ENCODE assay signal across 8 cellular contexts in genomic region chr11:68312117-68312779, GRCh38. TPM values are rescaled to one million over a fixed set of nuclear protein-coding genes. Genes with fewer than 3 reads are reported as not detected.
DNase-seq lines count a peak whose midpoint lies in the region; ATAC-seq and TF ChIP-seq lines count a peak whose summit lies in the region.

Gene LRP5, plus strand, starts transcription at chr11:68312591. Its CDS starts 124 bp downstream, at chr11:68312715.

- H2AFZ ChIP-seq in HCT116 (ENCODE audit: low read depth, low read length, poor library complexity, severe bottlenecking): no peak within 1 kb of the TSS

- H3K4me1 ChIP-seq in HCT116 (ENCODE audit: control insufficient read depth in 1 of 2, insufficient read depth in 2 of 2, low read length in 2 of 2): peaks cover 33 to 60% of the 10 kb centered on the region in 2 experiments

- CTCF ChIA-PET in HCT116 (lab: Charles Lee): no interaction called here
- CTCF ChIA-PET in activated CD4-positive, alpha-beta memory T cell treated with anti-CD3 and anti-CD28 coated beads, Interleukin-2, amount 10 ng/mL, durations not matched to agents 7 days and 5 days (lab: Charles Lee): no interaction called here

- H3K4me2 ChIP-seq in HCT116 (ENCODE audit: low read length): peak within 1 kb of the TSS; percentile 86

- intact Hi-C loops in HCT116 (cut with micrococcal nuclease): loop anchor here (10.0 kb wide), 1 partner anchor 73 kb away; no protein-coding TSS in a partner anchor

- peak within 1 kb of the TSS; percentile 69 to 95 for H3K4me3 ChIP-seq in HCT116 (replicated peaks in 1 of 2; ENCODE audit: low read depth in 1 of 2, low read length in 2 of 2)

- no peak for TF ChIP-seq RAD21 in HCT116 (IDR thresholded peaks at IDR 0.05; ENCODE audit: low read depth)

- H3K79me2 ChIP-seq in HCT116 (ENCODE audit: insufficient read depth, low read length): peaks cover 43% of the 10 kb centered on the region

- peaks cover 34% of the 10 kb centered on the region for H3K4me1 Mint-ChIP-seq in activated CD4-positive, alpha-beta memory T cell treated with anti-CD3 and anti-CD28 coated beads, Interleukin-2, amount 10 ng/mL, durations not matched to agents 7 days and 5 days

- no peaks in the 10 kb centered on the region for H3K9me3 ChIP-seq in HCT116 (ENCODE audit: control insufficient read depth in 1 of 2, insufficient read depth in 1 of 2, low read depth in 1 of 2, low read length in 2 of 2)

- peaks cover 35% of the 10 kb centered on the region for H3K27me3 Mint-ChIP-seq in activated CD4-positive, alpha-beta memory T cell treated with anti-CD3 and anti-CD28 coated beads, Interleukin-2, amount 10 ng/mL, durations not matched to agents 7 days and 5 days

- H3K36me3 Mint-ChIP-seq in activated CD4-positive, alpha-beta memory T cell treated with anti-CD3 and anti-CD28 coated beads, Interleukin-2, amount 10 ng/mL, durations not matched to agents 7 days and 5 days (ENCODE audit: low read depth): no peaks in the 10 kb centered on the region

- H4K20me1 ChIP-seq in HCT116 (ENCODE audit: insufficient read depth): no peaks in the 10 kb centered on the region

- H3K36me3 ChIP-seq in HCT116 (ENCODE audit: control insufficient read depth in 1 of 2, insufficient read depth in 2 of 2, low read length in 2 of 2): no peaks in the 10 kb centered on the region

- RAD21 ChIA-PET in HCT116 (lab: Charles Lee; ENCODE audit: low non-redundant PET in 1 of 2, low total read pairs in 2 of 2, uncharacterized antibody in 2 of 2, unreplicated experiment in 2 of 2): no interaction called here

- H3K27me3 ChIP-seq in HCT116 (ENCODE audit: insufficient read depth, low read length): no peaks in the 10 kb centered on the region

- no peak within 1 kb of the TSS for H3K27ac Mint-ChIP-seq in activated CD4-positive, alpha-beta memory T cell treated with anti-CD3 and anti-CD28 coated beads, Interleukin-2, amount 10 ng/mL, durations not matched to agents 7 days and 5 days

- BruUV-seq in HCT116 (replicated peaks; lab: Mats Ljungman, UMichigan): no TSS peak

- peak within 1 kb of the TSS; percentile 79 for H3K4me3 Mint-ChIP-seq in activated CD4-positive, alpha-beta memory T cell treated with anti-CD3 and anti-CD28 coated beads, Interleukin-2, amount 10 ng/mL, durations not matched to agents 7 days and 5 days

- H3K9ac ChIP-seq in HCT116 (ENCODE audit: low read length): peak within 1 kb of the TSS; percentile 92

- TF ChIP-seq CTCF in HCT116 (IDR thresholded peaks at IDR 0.05 in 2 of 3, conservative IDR thresholded peaks at IDR 0.05 in 1 of 3; ENCODE audit: borderline replicate concordance in 1 of 3, insufficient read depth in 1 of 3, low read depth in 2 of 3, low read length in 2 of 3) (no peak), omental fat pad (IDR thresholded peaks at IDR 0.05) (no peak)

- no peaks in the 10 kb centered on the region for H3K9me2 ChIP-seq in HCT116 (ENCODE audit: insufficient read depth)

- TF ChIP-seq POLR2A in HCT116 (IDR thresholded peaks at IDR 0.05; ENCODE audit: borderline replicate concordance, extremely low read depth, insufficient read depth, insufficient read length): no peak

- peak; percentile 25 for DNase-seq in DMS53 treated with DMSO at 0.1 percent for 48 hours (lab: John Stamatoyannopoulos, UW; ENCODE audit: unreplicated experiment)
- no peak for DNase-seq in HCT116 (ENCODE audit: low read depth, low spot score)
- DNase-seq in activated CD4-positive, alpha-beta memory T cell treated with anti-CD3 and anti-CD28 coated beads, Interleukin-2, amount 10 ng/mL, durations not matched to agents 7 days and 5 days: no peak
- no peak for DNase-seq in glomerular endothelial cell (ENCODE audit: extremely low read depth, low read depth, low spot score)
- no peak for DNase-seq in omental fat pad (ENCODE audit: low spot score)
- DNase-seq in SK-N-DZ (ENCODE audit: low spot score): no peak
- DNase-seq in SIG-M5 (lab: John Stamatoyannopoulos, UW): no peak

- peak; percentile 55 for ATAC-seq in HCT116
- peak; percentile 47 for ATAC-seq in omental fat pad (ENCODE audit: low FRiP score)
- no peak for ATAC-seq in GM21529 (IDR thresholded peaks at IDR 0.05; ENCODE audit: unreplicated experiment)

- H3K9me3 Mint-ChIP-seq in activated CD4-positive, alpha-beta memory T cell treated with anti-CD3 and anti-CD28 coated beads, Interleukin-2, amount 10 ng/mL, durations not matched to agents 7 days and 5 days: no peaks in the 10 kb centered on the region

- POLR2A ChIA-PET in HCT116 (lab: Charles Lee): no interaction called here
- POLR2A ChIA-PET in activated CD4-positive, alpha-beta memory T cell treated with anti-CD3 and anti-CD28 coated beads, Interleukin-2, amount 10 ng/mL, durations not matched to agents 7 days and 5 days (lab: Charles Lee): no interaction called here

- H3K27ac ChIP-seq in HCT116 (ENCODE audit: low read depth, low read length): peak within 1 kb of the TSS; percentile 93

TF ChIP-seq in HCT116, 20 proteins besides CTCF, POLR2A, EP300 and RAD21:
- TF ChIP-seq SP1 (IDR thresholded peaks at IDR 0.05; ENCODE audit: low read depth): no peak
- TF ChIP-seq SRF (IDR thresholded peaks at IDR 0.05; ENCODE audit: low read depth): no peak
- no peak for TF ChIP-seq ATF3 (IDR thresholded peaks at IDR 0.05)
- TF ChIP-seq CEBPB (IDR thresholded peaks at IDR 0.05; ENCODE audit: low read depth): no peak
- no peak for TF ChIP-seq YY1 (IDR thresholded peaks at IDR 0.05; ENCODE audit: extremely low read depth, insufficient replicate concordance, low read depth, low read length)
- no peak for TF ChIP-seq REST (IDR thresholded peaks at IDR 0.05; ENCODE audit: low read depth)
- TF ChIP-seq CBX3 (IDR thresholded peaks at IDR 0.05; ENCODE audit: low read depth): no peak
- no peak for TF ChIP-seq JUND (IDR thresholded peaks at IDR 0.05)
- no peak for TF ChIP-seq TCF7L2 (IDR thresholded peaks at IDR 0.05; ENCODE audit: borderline replicate concordance, extremely low read depth, insufficient read depth, insufficient read length)

RNA-seq across cellular contexts. Expression of gene LRP5, which starts in this region (rescaled TPM):
- total RNA-seq in HCT116 (2021; ENCODE audit: unreplicated experiment) (55.2 TPM), glomerular endothelial cell (39.3 and 72.2 TPM in 2 replicates), omental fat pad (10 to 100 TPM; 18.0 to 44.5 (median 34.6) TPM)
- polyA plus RNA-seq in HCT116 (2012): 58.9 and 66.2 TPM in 2 replicates
- total RNA-seq in activated CD4-positive, alpha-beta memory T cell treated with anti-CD3 and anti-CD28 coated beads, Interleukin-2, amount 10 ng/mL, durations not matched to agents 7 days and 5 days: 10 to 100 TPM; 12.3 to 13.5 TPM
- polyA plus RNA-seq in SK-N-DZ (2014; cell fraction: cytosol; rRNA removed): 19.9 and 24.3 TPM in 2 replicates
- 16.7 and 27.5 TPM in 2 replicates for polyA plus RNA-seq in SK-N-DZ (2014; cell fraction: nucleus; rRNA removed)
